ENCODE assay signal across 8 cellular contexts in genomic region chr12:68809190-68810026, GRCh38. TPM values are rescaled to one million over a fixed set of nuclear protein-coding genes. Genes with fewer than 3 reads are reported as not detected.
DNase-seq lines count a peak whose midpoint lies in the region; ATAC-seq and TF ChIP-seq lines count a peak whose summit lies in the region.

No MANE protein-coding gene starts in this region.

- no CpG with 5 or more reads among the region's 12 CpGs for WGBS in neuronal stem cell (ENCODE audit: extremely low coverage in 2 of 2, insufficient read length in 2 of 2, insufficient replicate concordance in 1 of 2), 2 donors

- peak overlapping the region; percentile 95 to 97 (median 96) for H3K4me3 Mint-ChIP-seq in CD4-positive, alpha-beta memory T cell

- H3K27ac ChIP-seq in CD4-positive, alpha-beta memory T cell (ENCODE audit: low read depth, low read length) = peak overlapping the region; percentile 92
- no peak overlapping the region for H3K27ac ChIP-seq in neuronal stem cell (replicated peaks; ENCODE audit: low read length)

- H2AFZ ChIP-seq in neuronal stem cell (ENCODE audit: low read length) = peak overlapping the region; percentile 95

- H3K4me3 ChIP-seq in CD4-positive, alpha-beta memory T cell (ENCODE audit: low read length in 2 of 2) = peak overlapping the region; percentile 42 to 89
- H3K4me3 ChIP-seq in NT2/D1 (ENCODE audit: insufficient read length, low read depth) (peak overlapping the region; percentile 96), endocrine pancreas (ENCODE audit: control insufficient read depth, insufficient read depth, low read length) (peak overlapping the region; percentile 92), neuronal stem cell (ENCODE audit: low read length in 2 of 2) (peak overlapping the region; percentile 95 to 100)

- H2BK15ac ChIP-seq in neuronal stem cell (ENCODE audit: low read length) = no peak overlapping the region

- POLR2A ChIA-PET in CD4-positive, alpha-beta memory T cell (lab: Charles Lee; ENCODE audit: partially characterized antibody) = interaction anchor here (1.4 to 3.3 kb wide), 10 partner anchors 8 to 1540 kb away, joined by 3 to 93 read pairs (median 20); partner anchors contain the start of genes CAND1, MDM1, NUP107 and RAP1B

- H4K91ac ChIP-seq in neuronal stem cell (ENCODE audit: low read depth, low read length, poor library complexity) = no peak overlapping the region

- H2BK120ac ChIP-seq in neuronal stem cell (ENCODE audit: low read depth, low read length) = no peak overlapping the region

- H3K4me2 ChIP-seq in neuronal stem cell (ENCODE audit: insufficient read depth, low read length, poor library complexity, severe bottlenecking) = peak overlapping the region; percentile 95

- H3K79me1 ChIP-seq in neuronal stem cell (ENCODE audit: low read depth, low read length) = peaks cover 2% of the 10 kb centered on the region

- no peak overlapping the region for H4K8ac ChIP-seq in neuronal stem cell (ENCODE audit: low read depth, low read length)

- H3K9me3 Mint-ChIP-seq in CD4-positive, alpha-beta memory T cell = no peaks in the 10 kb centered on the region

- no peak overlapping the region for H3K18ac ChIP-seq in neuronal stem cell (ENCODE audit: low read length)

- DNase-seq in CD4-positive, alpha-beta memory T cell = no peak
- DNase-seq in NT2/D1 (ENCODE audit: low read depth, low spot score) = no peak
- no peak for DNase-seq in neuronal stem cell (ENCODE audit: low spot score)
- no peak for DNase-seq in NCI-H187 treated with DMSO at 0.1 percent for 48 hours (lab: John Stamatoyannopoulos, UW)
- no peak for DNase-seq in NOMO-1 (lab: John Stamatoyannopoulos, UW; ENCODE audit: unreplicated experiment in 2 of 2)
- DNase-seq in GM13977 (ENCODE audit: low spot score) = no peak

- no peak overlapping the region for H2BK5ac ChIP-seq in neuronal stem cell (ENCODE audit: low read length)

- no peak for TF ChIP-seq CTCF in GM13977 (IDR thresholded peaks at IDR 0.05; ENCODE audit: extremely low read depth, insufficient read depth, missing control alignments)

- no peak overlapping the region for H2AK5ac ChIP-seq in neuronal stem cell (ENCODE audit: low read depth, low read length)

- H3K14ac ChIP-seq in neuronal stem cell (ENCODE audit: low read length) = no peak overlapping the region

- peaks cover 16 to 46% (median 32%) of the 10 kb centered on the region in 4 donors for H3K4me1 Mint-ChIP-seq in CD4-positive, alpha-beta memory T cell

- no peak for ATAC-seq in GM21390 (IDR thresholded peaks at IDR 0.05; ENCODE audit: unreplicated experiment)

- H2BK12ac ChIP-seq in neuronal stem cell (ENCODE audit: low read length) = no peak overlapping the region

- peaks cover 40% of the 10 kb centered on the region for H3K4me1 ChIP-seq in CD4-positive, alpha-beta memory T cell (ENCODE audit: insufficient read depth, low read length)
- H3K4me1 ChIP-seq in NT2/D1 (ENCODE audit: insufficient read depth, insufficient read length) (peaks cover 7% of the 10 kb centered on the region), endocrine pancreas (ENCODE audit: control insufficient read depth, insufficient read depth, low read length) (no peaks in the 10 kb centered on the region), neuronal stem cell (ENCODE audit: control insufficient read depth in 2 of 2, insufficient read depth in 1 of 2, low read depth in 1 of 2, low read length in 2 of 2) (peaks cover 0 to 6% of the 10 kb centered on the region in 2 donors)

- H3K36me3 ChIP-seq in CD4-positive, alpha-beta memory T cell (ENCODE audit: insufficient read depth, low read length) = peaks cover 9% of the 10 kb centered on the region
- H3K36me3 ChIP-seq in NT2/D1 (ENCODE audit: insufficient read depth, insufficient read length, low read length) = peaks cover 52% of the 10 kb centered on the region
- no peaks in the 10 kb centered on the region for H3K36me3 ChIP-seq in endocrine pancreas (ENCODE audit: control insufficient read depth, insufficient read depth, low read length)
- peaks cover 0 to 52% of the 10 kb centered on the region in 2 donors for H3K36me3 ChIP-seq in neuronal stem cell (replicated peaks in 1 of 2; ENCODE audit: control insufficient read depth in 2 of 2, insufficient read depth in 2 of 2, low read length in 2 of 2)

- H3K36me3 Mint-ChIP-seq in CD4-positive, alpha-beta memory T cell = peaks cover 28 to 38% of the 10 kb centered on the region in 2 donors

- no peaks in the 10 kb centered on the region for H3K27me3 Mint-ChIP-seq in CD4-positive, alpha-beta memory T cell

- in situ Hi-C loops in GM13977 (cut with MboI; ENCODE audit: low pct_unique_long_range_greater_than_20kb, low sequenced_read_pairs, unreplicated experiment) = no loop called here

- H3K27ac Mint-ChIP-seq in CD4-positive, alpha-beta memory T cell = peak overlapping the region; percentile 96 to 99 (median 97)

- H3K4ac ChIP-seq in neuronal stem cell (ENCODE audit: low read length) = no peak overlapping the region

- no peaks in the 10 kb centered on the region for H3K27me3 ChIP-seq in CD4-positive, alpha-beta memory T cell (ENCODE audit: insufficient read depth, low read length)
- H3K27me3 ChIP-seq in NT2/D1 (ENCODE audit: insufficient read depth, insufficient read length) (no peaks in the 10 kb centered on the region), endocrine pancreas (ENCODE audit: control insufficient read depth, insufficient read depth, low read length) (no peaks in the 10 kb centered on the region), neuronal stem cell (ENCODE audit: control insufficient read depth in 3 of 3, insufficient read depth in 3 of 3, low read depth in 1 of 3, low read length in 3 of 3) (no peaks in the 10 kb centered on the region)

- H3K23ac ChIP-seq in neuronal stem cell (ENCODE audit: low read depth, low read length, poor library complexity) = no peak overlapping the region

- H3K9ac ChIP-seq in NT2/D1 (ENCODE audit: insufficient read length, low read depth) (peak overlapping the region; percentile 83), endocrine pancreas (ENCODE audit: control insufficient read depth, insufficient read depth, low read length) (peak overlapping the region; percentile 15), neuronal stem cell (ENCODE audit: low read depth, low read length, poor library complexity) (no peak overlapping the region)

- intact Hi-C loops in CD4-positive, alpha-beta memory T cell (cut with micrococcal nuclease) = loop anchor here (2.0 to 5.0 kb wide), 3 partner anchors 443 to 929 kb away; partner anchors contain the start of genes MDM1 and RAB3IP

- no peaks in the 10 kb centered on the region for H3K9me3 ChIP-seq in CD4-positive, alpha-beta memory T cell (ENCODE audit: control insufficient read depth in 1 of 2, low read length in 2 of 2)
- H3K9me3 ChIP-seq in NT2/D1 (ENCODE audit: insufficient read depth, low read length) = no peaks in the 10 kb centered on the region
- no peaks in the 10 kb centered on the region for H3K9me3 ChIP-seq in endocrine pancreas (ENCODE audit: control insufficient read depth, low read length)
- H3K9me3 ChIP-seq in neuronal stem cell (replicated peaks in 1 of 2; ENCODE audit: control insufficient read depth in 2 of 2, insufficient read depth in 1 of 2, low read depth in 1 of 2, low read length in 2 of 2) = peaks cover 0 to 5% of the 10 kb centered on the region in 2 donors

- CTCF ChIA-PET in CD4-positive, alpha-beta memory T cell (lab: Charles Lee; ENCODE audit: partially characterized antibody) = interaction anchor here (0.8 to 2.7 kb wide), 9 partner anchors 9 to 1540 kb away, joined by 3 to 26 read pairs (median 7); partner anchors contain the start of genes CAND1 and SLC35E3

RNA-seq across cellular contexts. Expression of gene MDM2, which starts 1.4 kb away (rescaled TPM):
- 100 to 1,000 TPM; 117 to 121 TPM for total RNA-seq in CD4-positive, alpha-beta memory T cell
- polyA plus RNA-seq in CD4-positive, alpha-beta memory T cell = 10 to 100 TPM in 1 of 2 donors, 1 to 10 TPM in 1; 9.7 to 22.5 TPM
- 41.0 TPM for polyA plus RNA-seq in neuronal stem cell (2013, experiment 1 of 2)
- 45.0 TPM for polyA plus RNA-seq in neuronal stem cell (2013, experiment 2 of 2)
